22 cellular contexts compared by ENCODE assay signal in the genomic region with DNA sequence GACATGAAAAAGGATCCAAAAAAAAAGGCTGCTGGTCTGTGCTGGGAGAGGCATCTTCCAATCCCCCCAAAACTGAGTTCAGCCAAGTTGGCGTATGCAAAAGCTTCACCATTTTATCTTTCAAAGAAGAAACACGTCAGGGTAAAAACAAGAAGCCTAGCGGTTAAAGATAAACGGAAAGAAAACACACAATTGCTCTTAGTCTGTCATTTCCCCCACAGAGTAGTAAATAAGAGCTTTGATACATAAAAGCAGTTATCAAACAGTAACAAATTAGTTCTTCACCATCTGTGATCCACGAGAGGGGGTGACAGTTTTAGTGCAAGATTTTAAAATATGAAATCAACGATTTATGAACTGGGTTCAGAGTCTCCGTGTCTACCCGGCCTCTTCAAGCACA.
DNase-seq lines count a peak whose midpoint lies in the region; ATAC-seq lines count a peak whose summit lies in the region.
"Had no signal": no experiment of that assay in that cellular context is flagged by ENCODE, and none has a peak within 500 bp of the region (broad histone marks: within the 10 kb centered on the region; RNA-seq: fewer than 3 reads in every experiment).

No MANE protein-coding gene starts in this region.

- H3K9ac ChIP-seq in SK-N-MC (ENCODE audit: insufficient read length): peak overlapping the region; percentile 7
- H3K9ac ChIP-seq: BLaER1 treated with 17β-estradiol and CSF1 and Interleukin-3, amounts not matched to agents 10 nM and 100 nM; KMS-11 had no signal

- ATAC-seq in activated CD4-positive, alpha-beta T cell treated with anti-CD3 and anti-CD28 coated beads for 36 hours: peak; percentile 12
- peak; percentile 47 to 52 for ATAC-seq in CD4-positive, CD25-positive, alpha-beta regulatory T cell (ENCODE audit: low read depth in 2 of 2)
- peak; percentile 52 for ATAC-seq in central memory CD8-positive, alpha-beta T cell (replicated peaks; ENCODE audit: extremely low read depth, poor library complexity, severe bottlenecking)
- no peak for ATAC-seq in GM21390 (IDR thresholded peaks at IDR 0.05; ENCODE audit: unreplicated experiment)

- in situ Hi-C loops in G401 (cut with HindIII; ENCODE audit: low sequenced_read_pairs): no loop called here

- H3K36me3 Mint-ChIP-seq in activated CD4-positive, alpha-beta T cell treated with anti-CD3 and anti-CD28 coated beads for 36 hours (ENCODE audit: low read depth): peaks cover 6% of the 10 kb centered on the region
- no peaks in the 10 kb centered on the region for H3K36me3 Mint-ChIP-seq in CD4-positive, CD25-positive, alpha-beta regulatory T cell
- no peaks in the 10 kb centered on the region for H3K36me3 Mint-ChIP-seq in central memory CD8-positive, alpha-beta T cell (ENCODE audit: insufficient read depth)

- H3K9me3 ChIP-seq in CD4-positive, CD25-positive, alpha-beta regulatory T cell (ENCODE audit: control insufficient read depth in 2 of 2, low read length in 2 of 2): no peaks in the 10 kb centered on the region
- no peaks in the 10 kb centered on the region; the same call in 1 of the 2 replicates for H3K9me3 ChIP-seq in SK-N-MC (ENCODE audit: low read depth, low read length)

- H3K27me3 Mint-ChIP-seq in activated CD4-positive, alpha-beta T cell treated with anti-CD3 and anti-CD28 coated beads for 36 hours: peaks cover 2% of the 10 kb centered on the region
- H3K27me3 Mint-ChIP-seq in CD4-positive, CD25-positive, alpha-beta regulatory T cell: peaks cover 13% of the 10 kb centered on the region
- no peaks in the 10 kb centered on the region for H3K27me3 Mint-ChIP-seq in central memory CD8-positive, alpha-beta T cell

- no peaks in the 10 kb centered on the region for H3K36me3 ChIP-seq in CD4-positive, CD25-positive, alpha-beta regulatory T cell (ENCODE audit: control insufficient read depth, insufficient read depth, low read length)
- no peaks in the 10 kb centered on the region for H3K36me3 ChIP-seq in SK-N-MC (ENCODE audit: insufficient read depth, low read length)
- H3K36me3 ChIP-seq: BLaER1 treated with 17β-estradiol and CSF1 and Interleukin-3, amounts not matched to agents 10 nM and 100 nM had no signal

- no peak overlapping the region for H3K4me3 Mint-ChIP-seq in activated CD4-positive, alpha-beta T cell treated with anti-CD3 and anti-CD28 coated beads for 36 hours
- peak overlapping the region in 2 of 4 donors; percentile 9 to 47 for H3K4me3 Mint-ChIP-seq in CD4-positive, CD25-positive, alpha-beta regulatory T cell
- no peak overlapping the region for H3K4me3 Mint-ChIP-seq in central memory CD8-positive, alpha-beta T cell

- CTCF ChIA-PET in activated CD4-positive, alpha-beta T cell treated with anti-CD3 and anti-CD28 coated beads for 36 hours (lab: Charles Lee): interaction anchor here (0.7 kb wide), 1 partner anchor 15 kb away, joined by 3 read pairs; no protein-coding TSS in a partner anchor

- peaks cover 17% of the 10 kb centered on the region for H3K4me1 Mint-ChIP-seq in activated CD4-positive, alpha-beta T cell treated with anti-CD3 and anti-CD28 coated beads for 36 hours
- peaks cover 0 to 6% (median 3%) of the 10 kb centered on the region in 4 donors for H3K4me1 Mint-ChIP-seq in CD4-positive, CD25-positive, alpha-beta regulatory T cell
- peaks cover 14% of the 10 kb centered on the region for H3K4me1 Mint-ChIP-seq in central memory CD8-positive, alpha-beta T cell

- peak overlapping the region; percentile 22 for H3K27ac Mint-ChIP-seq in activated CD4-positive, alpha-beta T cell treated with anti-CD3 and anti-CD28 coated beads for 36 hours
- H3K27ac Mint-ChIP-seq in CD4-positive, CD25-positive, alpha-beta regulatory T cell: peak overlapping the region in 1 of 3 donors; percentile 94
- no peak overlapping the region for H3K27ac Mint-ChIP-seq in central memory CD8-positive, alpha-beta T cell (ENCODE audit: low read depth)

- H3K27ac ChIP-seq in CD4-positive, CD25-positive, alpha-beta regulatory T cell (ENCODE audit: insufficient read depth, low read length, poor library complexity, severe bottlenecking): no peak overlapping the region
- H3K27ac ChIP-seq in SK-N-MC: no peak overlapping the region
- H3K27ac ChIP-seq: 22Rv1; BLaER1 treated with 17β-estradiol and CSF1 and Interleukin-3, amounts not matched to agents 10 nM and 100 nM; KMS-11; PC-9 had no signal

- no peaks in the 10 kb centered on the region for H3K9me3 Mint-ChIP-seq in activated CD4-positive, alpha-beta T cell treated with anti-CD3 and anti-CD28 coated beads for 36 hours (ENCODE audit: low read depth)
- H3K9me3 Mint-ChIP-seq in CD4-positive, CD25-positive, alpha-beta regulatory T cell: peaks cover 0 to 4% (median 2%) of the 10 kb centered on the region in 7 donors
- no peaks in the 10 kb centered on the region for H3K9me3 Mint-ChIP-seq in central memory CD8-positive, alpha-beta T cell

- POLR2A ChIA-PET in activated CD4-positive, alpha-beta T cell treated with anti-CD3 and anti-CD28 coated beads for 36 hours (lab: Charles Lee): no interaction called here

- H3K4me3 ChIP-seq in CD4-positive, CD25-positive, alpha-beta regulatory T cell (ENCODE audit: low read depth, low read length): peak overlapping the region; percentile 37
- H3K4me3 ChIP-seq in SK-N-MC: no peak overlapping the region
- H3K4me3 ChIP-seq: BLaER1 treated with 17β-estradiol and CSF1 and Interleukin-3, amounts not matched to agents 10 nM and 100 nM; PC-9 had no signal

- peaks cover 2% of the 10 kb centered on the region for H3K27me3 ChIP-seq in CD4-positive, CD25-positive, alpha-beta regulatory T cell (ENCODE audit: control insufficient read depth, insufficient read depth, low read length)
- H3K27me3 ChIP-seq: BLaER1 treated with 17β-estradiol and CSF1 and Interleukin-3, amounts not matched to agents 10 nM and 100 nM had no signal

- no peak for DNase-seq in activated CD4-positive, alpha-beta T cell treated with anti-CD3 and anti-CD28 coated beads for 36 hours
- no peak for DNase-seq in activated CD4-positive, alpha-beta T cell treated with anti-CD3 and anti-CD28 coated beads, Interleukin-2, amount 50 U/mL, for 1 hour
- DNase-seq in CD4-positive, CD25-positive, alpha-beta regulatory T cell: no peak
- DNase-seq in SK-N-MC (ENCODE audit: low read depth, low spot score) (no peak), G401 (ENCODE audit: low spot score) (no peak)
- no peak for DNase-seq in central memory CD8-positive, alpha-beta T cell (ENCODE audit: low spot score in 2 of 2)
- DNase-seq in stimulated activated CD4-positive, alpha-beta T cell treated with anti-CD3 and anti-CD28 coated beads, Interleukin-1b, Interleukin-23, amount 100 ng/mL, for 48 hours: no peak
- DNase-seq: DMS53, IMR-90, NCI-H1092 treated with DMSO at 0.1 percent for 48 hours, NCI-H1436 treated with DMSO at 0.1 percent for 48 hours, NCI-H1930, NCI-H226, NCI-H510A treated with DMSO at 0.1 percent for 48 hours, NCI-H748 treated with DMSO at 0.1 percent for 48 hours, PC-9, RPMI8226, SHP77 had no signal

- intact Hi-C loops in activated CD4-positive, alpha-beta T cell treated with anti-CD3 and anti-CD28 coated beads for 36 hours (cut with DNase I, micrococcal nuclease): no loop called here

- H3K4me1 ChIP-seq in CD4-positive, CD25-positive, alpha-beta regulatory T cell (ENCODE audit: control insufficient read depth, insufficient read depth, low read length, poor library complexity, severe bottlenecking): no peaks in the 10 kb centered on the region
- H3K4me1 ChIP-seq: BLaER1 treated with 17β-estradiol and CSF1 and Interleukin-3, amounts not matched to agents 10 nM and 100 nM had no signal
